In genomic region chr6:17156112-17156921, GRCh38 we compare ENCODE assay signal across 8 cellular contexts. TPM values are rescaled to one million over a fixed set of nuclear protein-coding genes. Genes with fewer than 3 reads are reported as not detected.
DNase-seq lines count a peak whose midpoint lies in the region; ATAC-seq and TF ChIP-seq lines count a peak whose summit lies in the region.

No MANE protein-coding gene starts in this region.

- no peaks in the 10 kb centered on the region for H3K27me3 ChIP-seq in SU-DHL-6 (ENCODE audit: low read length)

- H3K4me3 ChIP-seq in SU-DHL-6 (ENCODE audit: insufficient read depth, low read length, poor library complexity, severe bottlenecking) (no peak overlapping the region), retinal pigment epithelial cell (ENCODE audit: low read length) (no peak overlapping the region)

- no peak overlapping the region for H3K9ac ChIP-seq in SU-DHL-6 (ENCODE audit: low read length)

- H3K27ac ChIP-seq in SU-DHL-6 (ENCODE audit: low read depth, low read length) = no peak overlapping the region

- H2AFZ ChIP-seq in SU-DHL-6 (ENCODE audit: low read depth, low read length, severe bottlenecking) = no peak overlapping the region

- H3K9me2 ChIP-seq in SU-DHL-6 (replicated peaks; ENCODE audit: insufficient read depth, low read length) = no peaks in the 10 kb centered on the region

- intact Hi-C loops in left cardiac atrium (cut with DNase I) = loop anchor here (1.0 to 10.0 kb wide), 5 partner anchors 426 to 966 kb away; partner anchors contain the start of gene NHLRC1 (in 1 of the 2)

- no peaks in the 10 kb centered on the region for H3K36me3 ChIP-seq in SU-DHL-6 (ENCODE audit: low read length)

- H3F3A ChIP-seq in SU-DHL-6 (ENCODE audit: insufficient read depth) = no peaks in the 10 kb centered on the region

- peaks cover 14% of the 10 kb centered on the region; the same call in 1 of the 2 replicates for H3K9me3 ChIP-seq in SU-DHL-6 (ENCODE audit: insufficient read depth, low read length)

- ATAC-seq in left cardiac atrium (peak in 1 of 2 donors; percentile 48), HG02678 (IDR thresholded peaks at IDR 0.05; ENCODE audit: unreplicated experiment) (no peak)

- peak; percentile 62 for DNase-seq in activated gamma-delta T cell treated with Interleukin-2 at 50 U/mL for 16 hours
- DNase-seq in activated gamma-delta T cell (lab: John Stamatoyannopoulos, UW) = no peak
- peak; percentile 32 for DNase-seq in NCI-H1092 treated with DMSO at 0.1 percent for 48 hours (lab: John Stamatoyannopoulos, UW)
- DNase-seq in activated naive CD8-positive, alpha-beta T cell treated with anti-CD3 and anti-CD28 coated beads, Interleukin-2, amount 50 U/mL, for 16 hours (ENCODE audit: low read depth, low spot score) = peak; percentile 34
- DNase-seq in left cardiac atrium = peak; percentile 54
- DNase-seq in retinal pigment epithelial cell (ENCODE audit: low read depth) = peak; percentile 54

- no peaks in the 10 kb centered on the region for H4K20me1 ChIP-seq in SU-DHL-6 (ENCODE audit: low read depth, low read length)

- no peaks in the 10 kb centered on the region for H3K79me2 ChIP-seq in SU-DHL-6 (ENCODE audit: insufficient read depth, low read length)

- no peak overlapping the region for H3K4me2 ChIP-seq in SU-DHL-6 (ENCODE audit: low read depth, low read length, poor library complexity, severe bottlenecking)

- TF ChIP-seq CTCF in SU-DHL-6 (IDR thresholded peaks at IDR 0.05; ENCODE audit: insufficient read depth, low read length, poor library complexity, severe bottlenecking) = peak; percentile 84
- peak; percentile 73 for TF ChIP-seq CTCF in retinal pigment epithelial cell (conservative IDR thresholded peaks at IDR 0.05; ENCODE audit: low read depth, low read length)

RNA-seq across cellular contexts. Expression of gene STMND1, which starts 54.5 kb away (rescaled TPM):
- not detected for total RNA-seq in left cardiac atrium
